In the genomic region with DNA sequence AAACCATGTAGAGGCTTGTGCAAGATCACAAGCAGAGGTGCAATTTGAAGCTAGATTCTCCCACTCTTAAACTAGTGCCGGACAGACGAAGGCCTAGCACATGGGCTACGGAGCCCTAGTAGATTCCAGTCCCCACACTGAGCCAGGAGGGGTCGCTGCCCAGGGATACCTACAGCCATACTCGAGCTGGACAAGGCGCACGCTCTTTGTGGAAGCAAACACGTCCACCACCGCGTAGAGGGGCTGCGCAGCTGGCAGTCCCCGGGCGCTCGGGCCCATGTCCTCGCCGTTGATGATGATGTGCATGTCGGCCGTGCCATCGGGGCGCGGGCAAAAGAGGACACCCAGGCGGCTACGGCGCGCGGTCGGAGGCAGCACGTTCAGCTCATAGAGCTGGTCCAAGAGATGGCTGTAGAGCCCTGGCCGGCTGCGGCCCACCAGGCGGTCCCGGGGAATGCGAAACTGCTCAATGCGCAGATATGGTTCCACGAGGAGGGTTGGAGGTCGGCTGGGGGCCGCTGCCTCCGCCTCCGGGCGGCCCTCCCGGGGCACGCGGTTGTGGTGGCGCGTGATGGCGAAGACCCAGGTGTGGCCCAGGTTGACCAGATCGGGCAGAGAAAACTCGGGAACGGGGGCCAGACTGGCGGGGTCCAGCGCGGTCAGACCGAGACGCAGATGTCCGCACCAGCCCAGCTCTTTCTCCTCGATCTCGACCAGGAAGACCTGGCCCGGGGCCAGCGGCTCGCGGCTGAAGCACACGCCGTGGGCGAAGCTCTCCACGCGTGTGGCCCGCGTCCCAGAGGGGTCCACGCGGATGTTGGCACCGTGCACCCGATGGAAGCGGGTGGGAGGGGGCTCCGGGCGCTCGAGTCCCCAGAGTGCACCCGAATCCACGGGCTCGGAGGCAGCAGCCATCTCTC, we compare ENCODE assay signal across 1 cellular context.
TF ChIP-seq lines count a peak whose summit lies in the region.

No MANE protein-coding gene starts in this region.

TF ChIP-seq in HepG2, 621 proteins besides CTCF, POLR2A, EP300 and RAD21 (continued from another document and continues in another):
- TF ChIP-seq, protein P1, sequence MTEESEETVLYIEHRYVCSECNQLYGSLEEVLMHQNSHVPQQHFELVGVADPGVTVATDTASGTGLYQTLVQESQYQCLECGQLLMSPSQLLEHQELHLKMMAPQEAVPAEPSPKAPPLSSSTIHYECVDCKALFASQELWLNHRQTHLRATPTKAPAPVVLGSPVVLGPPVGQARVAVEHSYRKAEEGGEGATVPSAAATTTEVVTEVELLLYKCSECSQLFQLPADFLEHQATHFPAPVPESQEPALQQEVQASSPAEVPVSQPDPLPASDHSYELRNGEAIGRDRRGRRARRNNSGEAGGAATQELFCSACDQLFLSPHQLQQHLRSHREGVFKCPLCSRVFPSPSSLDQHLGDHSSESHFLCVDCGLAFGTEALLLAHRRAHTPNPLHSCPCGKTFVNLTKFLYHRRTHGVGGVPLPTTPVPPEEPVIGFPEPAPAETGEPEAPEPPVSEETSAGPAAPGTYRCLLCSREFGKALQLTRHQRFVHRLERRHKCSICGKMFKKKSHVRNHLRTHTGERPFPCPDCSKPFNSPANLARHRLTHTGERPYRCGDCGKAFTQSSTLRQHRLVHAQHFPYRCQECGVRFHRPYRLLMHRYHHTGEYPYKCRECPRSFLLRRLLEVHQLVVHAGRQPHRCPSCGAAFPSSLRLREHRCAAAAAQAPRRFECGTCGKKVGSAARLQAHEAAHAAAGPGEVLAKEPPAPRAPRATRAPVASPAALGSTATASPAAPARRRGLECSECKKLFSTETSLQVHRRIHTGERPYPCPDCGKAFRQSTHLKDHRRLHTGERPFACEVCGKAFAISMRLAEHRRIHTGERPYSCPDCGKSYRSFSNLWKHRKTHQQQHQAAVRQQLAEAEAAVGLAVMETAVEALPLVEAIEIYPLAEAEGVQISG (CRISPR knock-in tag; IDR thresholded peaks at IDR 0.05): peak; percentile 93
- TF ChIP-seq, protein P2, sequence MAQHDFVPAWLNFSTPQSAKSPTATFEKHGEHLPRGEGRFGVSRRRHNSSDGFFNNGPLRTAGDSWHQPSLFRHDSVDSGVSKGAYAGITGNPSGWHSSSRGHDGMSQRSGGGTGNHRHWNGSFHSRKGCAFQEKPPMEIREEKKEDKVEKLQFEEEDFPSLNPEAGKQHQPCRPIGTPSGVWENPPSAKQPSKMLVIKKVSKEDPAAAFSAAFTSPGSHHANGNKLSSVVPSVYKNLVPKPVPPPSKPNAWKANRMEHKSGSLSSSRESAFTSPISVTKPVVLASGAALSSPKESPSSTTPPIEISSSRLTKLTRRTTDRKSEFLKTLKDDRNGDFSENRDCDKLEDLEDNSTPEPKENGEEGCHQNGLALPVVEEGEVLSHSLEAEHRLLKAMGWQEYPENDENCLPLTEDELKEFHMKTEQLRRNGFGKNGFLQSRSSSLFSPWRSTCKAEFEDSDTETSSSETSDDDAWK (CRISPR knock-in tag; IDR thresholded peaks at IDR 0.05): no peak
- TF ChIP-seq ZNF670 (CRISPR knock-in tag; IDR thresholded peaks at IDR 0.05; ENCODE audit: borderline replicate concordance): no peak
- no peak for TF ChIP-seq GZF1 (CRISPR knock-in tag; IDR thresholded peaks at IDR 0.05)
- TF ChIP-seq ZNF841 (CRISPR knock-in tag; IDR thresholded peaks at IDR 0.05; ENCODE audit: borderline replicate concordance): no peak
- TF ChIP-seq PBX3 (CRISPR knock-in tag; IDR thresholded peaks at IDR 0.05; ENCODE audit: borderline replicate concordance): no peak; the same call in 1 of the 2 replicates
- TF ChIP-seq HES4 (CRISPR knock-in tag; IDR thresholded peaks at IDR 0.05; ENCODE audit: borderline replicate concordance): 0 out of 2 replicates have a peak, but pooled peaks have one; percentile 7
- peak; percentile 85 for TF ChIP-seq ZNF552 (CRISPR knock-in tag; IDR thresholded peaks at IDR 0.05; ENCODE audit: borderline replicate concordance)
- peak; percentile 73; the same call in 1 of the 2 replicates for TF ChIP-seq ETS1 (CRISPR knock-in tag; IDR thresholded peaks at IDR 0.05)
- no peak for TF ChIP-seq ZNF207 (IDR thresholded peaks at IDR 0.05; ENCODE audit: borderline replicate concordance)
- no peak for TF ChIP-seq FOXM1 (CRISPR knock-in tag; IDR thresholded peaks at IDR 0.05)
- TF ChIP-seq ZNF484 (CRISPR knock-in tag; IDR thresholded peaks at IDR 0.05; ENCODE audit: borderline replicate concordance, low read depth): peak; percentile 71; the same call in 1 of the 2 replicates
- TF ChIP-seq SRF (IDR thresholded peaks at IDR 0.05; ENCODE audit: low read depth, low read length): no peak
- peak; percentile 52 for TF ChIP-seq IRF9 (CRISPR knock-in tag; IDR thresholded peaks at IDR 0.05; ENCODE audit: borderline replicate concordance)
- peak; percentile 89 for TF ChIP-seq ATF2 (CRISPR knock-in tag; IDR thresholded peaks at IDR 0.05)
- no peak for TF ChIP-seq MZF1 (CRISPR knock-in tag; IDR thresholded peaks at IDR 0.05; ENCODE audit: borderline replicate concordance)
- TF ChIP-seq TCF7L2 (IDR thresholded peaks at IDR 0.05; ENCODE audit: low read depth, low read length): no peak
- 0 out of 2 replicates have a peak, but pooled peaks have one; percentile 23 for TF ChIP-seq PAXIP1 (CRISPR knock-in tag; conservative IDR thresholded peaks at IDR 0.05)
- no peak for TF ChIP-seq ZNF672 (CRISPR knock-in tag; IDR thresholded peaks at IDR 0.05)
- peak; percentile 82 for TF ChIP-seq GATAD1 (CRISPR knock-in tag; IDR thresholded peaks at IDR 0.05)
- TF ChIP-seq ZNF883 (CRISPR knock-in tag; IDR thresholded peaks at IDR 0.05; ENCODE audit: not compliant biosample characterization): peak; percentile 94
- peak; percentile 80 for TF ChIP-seq ZMAT3 (CRISPR knock-in tag; conservative IDR thresholded peaks at IDR 0.05)
- TF ChIP-seq ATF7 (IDR thresholded peaks at IDR 0.05): no peak
- no peak; the same call in 1 of the 2 replicates for TF ChIP-seq ATF7 (CRISPR knock-in tag; IDR thresholded peaks at IDR 0.05)
- TF ChIP-seq, protein P3, sequence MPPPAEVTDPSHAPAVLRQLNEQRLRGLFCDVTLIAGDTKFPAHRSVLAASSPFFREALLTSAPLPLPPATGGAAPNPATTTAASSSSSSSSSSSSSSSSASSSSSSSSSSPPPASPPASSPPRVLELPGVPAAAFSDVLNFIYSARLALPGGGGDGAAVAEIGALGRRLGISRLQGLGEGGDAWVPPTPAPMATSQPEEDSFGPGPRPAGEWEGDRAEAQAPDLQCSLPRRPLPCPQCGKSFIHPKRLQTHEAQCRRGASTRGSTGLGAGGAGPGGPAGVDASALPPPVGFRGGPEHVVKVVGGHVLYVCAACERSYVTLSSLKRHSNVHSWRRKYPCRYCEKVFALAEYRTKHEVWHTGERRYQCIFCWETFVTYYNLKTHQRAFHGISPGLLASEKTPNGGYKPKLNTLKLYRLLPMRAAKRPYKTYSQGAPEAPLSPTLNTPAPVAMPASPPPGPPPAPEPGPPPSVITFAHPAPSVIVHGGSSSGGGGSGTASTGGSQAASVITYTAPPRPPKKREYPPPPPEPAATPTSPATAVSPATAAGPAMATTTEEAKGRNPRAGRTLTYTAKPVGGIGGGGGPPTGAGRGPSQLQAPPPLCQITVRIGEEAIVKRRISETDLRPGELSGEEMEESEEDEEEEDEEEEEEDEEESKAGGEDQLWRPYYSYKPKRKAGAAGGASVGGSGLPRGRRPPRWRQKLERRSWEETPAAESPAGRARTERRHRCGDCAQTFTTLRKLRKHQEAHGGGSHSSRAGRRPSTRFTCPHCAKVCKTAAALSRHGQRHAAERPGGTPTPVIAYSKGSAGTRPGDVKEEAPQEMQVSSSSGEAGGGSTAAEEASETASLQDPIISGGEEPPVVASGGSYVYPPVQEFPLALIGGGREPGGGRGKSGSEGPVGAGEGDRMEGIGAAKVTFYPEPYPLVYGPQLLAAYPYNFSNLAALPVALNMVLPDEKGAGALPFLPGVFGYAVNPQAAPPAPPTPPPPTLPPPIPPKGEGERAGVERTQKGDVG (CRISPR knock-in tag; IDR thresholded peaks at IDR 0.05; ENCODE audit: borderline replicate concordance): no peak
- no peak for TF ChIP-seq ZNF790 (CRISPR knock-in tag; IDR thresholded peaks at IDR 0.05; ENCODE audit: borderline replicate concordance)
- TF ChIP-seq XBP1 (CRISPR knock-in tag; IDR thresholded peaks at IDR 0.05): no peak
- TF ChIP-seq TSC22D2 (CRISPR knock-in tag; IDR thresholded peaks at IDR 0.05; ENCODE audit: borderline replicate concordance): peak; percentile 93; the same call in 1 of the 2 replicates
- TF ChIP-seq NCOA5 (CRISPR knock-in tag; IDR thresholded peaks at IDR 0.05): no peak
- no peak for TF ChIP-seq CENPX (CRISPR knock-in tag; IDR thresholded peaks at IDR 0.05)
- TF ChIP-seq ZNF296 (CRISPR knock-in tag; conservative IDR thresholded peaks at IDR 0.05): no peak
- TF ChIP-seq, protein P4, sequence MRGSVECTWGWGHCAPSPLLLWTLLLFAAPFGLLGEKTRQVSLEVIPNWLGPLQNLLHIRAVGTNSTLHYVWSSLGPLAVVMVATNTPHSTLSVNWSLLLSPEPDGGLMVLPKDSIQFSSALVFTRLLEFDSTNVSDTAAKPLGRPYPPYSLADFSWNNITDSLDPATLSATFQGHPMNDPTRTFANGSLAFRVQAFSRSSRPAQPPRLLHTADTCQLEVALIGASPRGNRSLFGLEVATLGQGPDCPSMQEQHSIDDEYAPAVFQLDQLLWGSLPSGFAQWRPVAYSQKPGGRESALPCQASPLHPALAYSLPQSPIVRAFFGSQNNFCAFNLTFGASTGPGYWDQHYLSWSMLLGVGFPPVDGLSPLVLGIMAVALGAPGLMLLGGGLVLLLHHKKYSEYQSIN (CRISPR knock-in tag; IDR thresholded peaks at IDR 0.05; ENCODE audit: borderline replicate concordance): no peak
- peak; percentile 29; the same call in 1 of the 2 replicates for TF ChIP-seq BRD4 (CRISPR knock-in tag; IDR thresholded peaks at IDR 0.05)
- peak; percentile 63 for TF ChIP-seq ETV5 (CRISPR knock-in tag; IDR thresholded peaks at IDR 0.05; ENCODE audit: borderline replicate concordance)
- TF ChIP-seq FOXA3 (CRISPR knock-in tag; IDR thresholded peaks at IDR 0.05): peak; percentile 62
- TF ChIP-seq THAP11 (CRISPR knock-in tag; IDR thresholded peaks at IDR 0.05): peak; percentile 74
- TF ChIP-seq RFXAP (CRISPR knock-in tag; IDR thresholded peaks at IDR 0.05; ENCODE audit: borderline replicate concordance): peak; percentile 57; the same call in 1 of the 2 replicates
